8 cellular contexts compared by ENCODE assay signal in genomic region chr1:22039594-22040347, GRCh38. TPM values are rescaled to one million over a fixed set of nuclear protein-coding genes. Genes with fewer than 3 reads are reported as not detected.
DNase-seq lines count a peak whose midpoint lies in the region; ATAC-seq and TF ChIP-seq lines count a peak whose summit lies in the region.

No MANE protein-coding gene starts in this region.

- DNase-seq in DMS153 (lab: John Stamatoyannopoulos, UW) (peak; percentile 80), GM20000 (ENCODE audit: low spot score) (peak; percentile 80), HL-60 (ENCODE audit: low read depth in 1 of 2, low spot score in 1 of 2) (peak; percentile 77 to 98), activated gamma-delta T cell (lab: John Stamatoyannopoulos, UW) (peak; percentile 44), right cardiac atrium (peak; percentile 75 to 89 (median 87)), NCI-H1694 (lab: John Stamatoyannopoulos, UW) (no peak)
- DNase-seq in stimulated activated CD4-positive, alpha-beta T cell treated with anti-CD3 and anti-CD28 coated beads, Interleukin-2, amount 100 ng/mL, for 48 hours = peak; percentile 71 to 72

- peak; percentile 51 for TF ChIP-seq POLR2A in Raji (IDR thresholded peaks at IDR 0.05; ENCODE audit: insufficient read depth, low read depth, low read length)

- intact Hi-C loops in right cardiac atrium (cut with DNase I) = no loop called here

- TF ChIP-seq CTCF in GM20000 (IDR thresholded peaks at IDR 0.05; ENCODE audit: extremely low read depth, missing control alignments) = no peak
- no peak for TF ChIP-seq CTCF in HL-60 (IDR thresholded peaks at IDR 0.05; ENCODE audit: insufficient read depth, low read length)

- H3K9me3 ChIP-seq in right cardiac atrium (ENCODE audit: control insufficient read depth, low read length) = no peaks in the 10 kb centered on the region

- H3K27ac ChIP-seq in HL-60 (replicated peaks) (peak overlapping the region; percentile 97), right cardiac atrium (ENCODE audit: low read length) (peak overlapping the region; percentile 42)

- no peaks in the 10 kb centered on the region for H3K27me3 ChIP-seq in HL-60 (ENCODE audit: insufficient read depth, poor library complexity, severe bottlenecking)
- no peaks in the 10 kb centered on the region for H3K27me3 ChIP-seq in right cardiac atrium (ENCODE audit: control insufficient read depth, insufficient read depth)

- H3K4me3 ChIP-seq in HL-60 (replicated peaks; ENCODE audit: insufficient read depth, low read length) = peak overlapping the region; percentile 11; the same call in 1 of the 2 replicates
- no peak overlapping the region for H3K4me3 ChIP-seq in right cardiac atrium (ENCODE audit: low read length)

- peaks cover 2% of the 10 kb centered on the region for H3K4me1 ChIP-seq in right cardiac atrium (ENCODE audit: control insufficient read depth, insufficient read depth, low read length)

- WGBS in right cardiac atrium = 41% methylated on average over 6 of the region's 6 CpGs

- ATAC-seq in right cardiac atrium = peak; percentile 91 to 94

RNA-seq across cellular contexts. Expression of gene CDC42, which starts 12.7 kb away (rescaled TPM):
- 100 to 1,000 TPM; 121 to 178 (median 133) TPM for total RNA-seq in right cardiac atrium
- 92.1 TPM for polyA plus RNA-seq in right cardiac atrium

RNA-seq across cellular contexts. Expression of gene CELA3A, which starts 38.3 kb away (rescaled TPM):
- total RNA-seq in right cardiac atrium = under 1 TPM in 1 of 4 donors, not detected in 3; 0.86 TPM
- polyA plus RNA-seq in right cardiac atrium = not detected
